ENCODE assay signal across 9 cellular contexts in genomic region chr1:92804721-92805169, GRCh38. TPM values are rescaled to one million over a fixed set of nuclear protein-coding genes. Genes with fewer than 3 reads are reported as not detected.
DNase-seq lines count a peak whose midpoint lies in the region; ATAC-seq and TF ChIP-seq lines count a peak whose summit lies in the region.
"Had no signal": no experiment of that assay in that cellular context is flagged by ENCODE, and none has a peak within 500 bp of the region (broad histone marks: within the 10 kb centered on the region; RNA-seq: fewer than 3 reads in every experiment).

No MANE protein-coding gene starts in this region.

- no peaks in the 10 kb centered on the region for H3K36me3 ChIP-seq in breast epithelium
- no peaks in the 10 kb centered on the region for H3K36me3 ChIP-seq in MM.1S (replicated peaks; ENCODE audit: insufficient read depth, low read length)

- H3K9me3 Mint-ChIP-seq in MCF 10A (ENCODE audit: unreplicated experiment) = no peaks in the 10 kb centered on the region
- H3K9me3 Mint-ChIP-seq: activated naive CD4-positive, alpha-beta T cell treated with anti-CD3 and anti-CD28 coated beads, Interleukin-2, amount 50 U/mL, for 72 hours had no signal

- no peak overlapping the region for H3K4me2 ChIP-seq in MM.1S (ENCODE audit: low read depth, low read length)

- ATAC-seq in HG03045 (IDR thresholded peaks at IDR 0.05; ENCODE audit: unreplicated experiment) (no peak), GM21447 (IDR thresholded peaks at IDR 0.05; ENCODE audit: unreplicated experiment) (no peak)

- H3K27ac ChIP-seq in breast epithelium (no peak overlapping the region), MM.1S (ENCODE audit: low read length) (no peak overlapping the region)

- H3K9ac ChIP-seq in MM.1S (ENCODE audit: low read length) = no peak overlapping the region

- BruUV-seq in MCF 10A (replicated peaks; lab: Mats Ljungman, UMichigan) = no TSS peak

- H3K4me1 ChIP-seq in breast epithelium = no peaks in the 10 kb centered on the region
- H3K4me1 ChIP-seq in MM.1S (ENCODE audit: low read length) = no peaks in the 10 kb centered on the region

- DNase-seq in MCF 10A (ENCODE audit: unreplicated experiment) (peak; percentile 77), breast epithelium (ENCODE audit: low spot score in 2 of 2) (no peak), MM.1S (peak; percentile 36), cerebellar cortex (ENCODE audit: low spot score) (peak; percentile 31), kidney tubule cell (ENCODE audit: low spot score) (peak; percentile 91), stromal cell of bone marrow (ENCODE audit: low read depth) (peak; percentile 62)

- no peaks in the 10 kb centered on the region for H3K9me2 ChIP-seq in MM.1S (replicated peaks; ENCODE audit: insufficient read depth, low read length)

- H3K27ac Mint-ChIP-seq in MCF 10A (ENCODE audit: low read depth, unreplicated experiment) = no peak overlapping the region
- H3K27ac Mint-ChIP-seq: activated naive CD4-positive, alpha-beta T cell treated with anti-CD3 and anti-CD28 coated beads, Interleukin-2, amount 50 U/mL, for 72 hours had no signal

- intact Hi-C loops in MCF 10A (cut with micrococcal nuclease) (no loop called here), breast epithelium (cut with DNase I; ENCODE audit: low total_unique reads) (loop anchor here (5.0 kb wide), 1 partner anchor 877 kb away; no protein-coding TSS in a partner anchor)

- H3K4me3 Mint-ChIP-seq in MCF 10A (ENCODE audit: unreplicated experiment) = no peak overlapping the region

- TF ChIP-seq POLR2A in breast epithelium (IDR thresholded peaks at IDR 0.05) = no peak

- H3K4me3 ChIP-seq in breast epithelium = peak overlapping the region in 1 of 3 donors; percentile 34
- no peak overlapping the region for H3K4me3 ChIP-seq in MM.1S (ENCODE audit: low read length)

- H2AFZ ChIP-seq in MM.1S (ENCODE audit: low read length) = no peak overlapping the region

- no peaks in the 10 kb centered on the region for H4K20me1 ChIP-seq in MM.1S (ENCODE audit: insufficient read depth, low read length)

- CTCF ChIA-PET in MCF 10A (lab: Yijun Ruan, JAX) = interaction anchor here (0.5 kb wide), 1 partner anchor 58 kb away, joined by 3 read pairs; no protein-coding TSS in a partner anchor

- no peaks in the 10 kb centered on the region for H3K36me3 Mint-ChIP-seq in MCF 10A (ENCODE audit: insufficient read depth, unreplicated experiment)
- H3K36me3 Mint-ChIP-seq: activated naive CD4-positive, alpha-beta T cell treated with anti-CD3 and anti-CD28 coated beads, Interleukin-2, amount 50 U/mL, for 72 hours had no signal

- no peaks in the 10 kb centered on the region for H3F3A ChIP-seq in MM.1S (ENCODE audit: insufficient read depth, low read length)

- H3K79me2 ChIP-seq in MM.1S (ENCODE audit: low read length) = no peaks in the 10 kb centered on the region

- no peaks in the 10 kb centered on the region for H3K27me3 ChIP-seq in breast epithelium
- H3K27me3 ChIP-seq in MM.1S (replicated peaks; ENCODE audit: insufficient read depth, low read length) = no peaks in the 10 kb centered on the region

- H3K27me3 Mint-ChIP-seq in MCF 10A (ENCODE audit: insufficient read depth, unreplicated experiment) = no peaks in the 10 kb centered on the region

- TF ChIP-seq CTCF in MCF 10A (IDR thresholded peaks at IDR 0.05; ENCODE audit: unreplicated experiment) = no peak
- no peak for TF ChIP-seq CTCF in breast epithelium (IDR thresholded peaks at IDR 0.05)
- no peak for TF ChIP-seq CTCF in MM.1S (IDR thresholded peaks at IDR 0.05; ENCODE audit: low read length)

- H3K9me3 ChIP-seq in breast epithelium (no peaks in the 10 kb centered on the region), MM.1S (replicated peaks; ENCODE audit: insufficient read depth, low read length) (no peaks in the 10 kb centered on the region)

- POLR2A ChIA-PET in MCF 10A (lab: Yijun Ruan, JAX) = interaction anchor here (1.9 to 2.0 kb wide), 2 partner anchors 18 to 27 kb away, joined by 10 to 14 read pairs; partner anchors contain the start of gene RPL5

- peaks cover 18% of the 10 kb centered on the region for H3K4me1 Mint-ChIP-seq in MCF 10A (ENCODE audit: insufficient read depth, unreplicated experiment)

RNA-seq across cellular contexts. Expression of gene EVI5, which starts 19.8 kb away (rescaled TPM):
- total RNA-seq in MCF 10A (2022) = 23.2 and 25.0 TPM in 2 replicates
- 10 to 100 TPM; 28.0 to 38.7 (median 31.2) TPM for total RNA-seq in breast epithelium

RNA-seq across cellular contexts. Expression of gene RPL5, which starts 27.1 kb away (rescaled TPM):
- total RNA-seq in MCF 10A (2022) = 1,285 and 1,607 TPM in 2 replicates
- total RNA-seq in breast epithelium = 1,000 to 10,000 TPM; 1,682 to 2,363 (median 2,105) TPM

Comparison
In these comparisons a context has a peak if more than half of its experiments do, and no peak if none do; other contexts are left out.
1. DNase-seq: peak in MCF 10A (single experiment), MM.1S (single experiment), cerebellar cortex (single experiment), kidney tubule cell (single experiment) and stromal cell of bone marrow (single experiment); none in breast epithelium (0 of 2).